1 cellular context compared by ENCODE assay signal in genomic region chr17:2029911-2030778, GRCh38.
A peak's percentile ranks its signal among the peaks of the same experiment; 100 is the strongest.
TF ChIP-seq lines count a peak whose summit lies in the region.

TSS of gene DPH1 (plus strand) at chr17:2030153. CDS start at chr17:2030170, 17 bp downstream.

TF ChIP-seq in K562, 482 proteins besides CTCF, POLR2A, EP300 and RAD21 (continued from another document and continues in another):
- TF ChIP-seq CHAMP1 (IDR thresholded peaks at IDR 0.05) (no peak), CBX1 (IDR thresholded peaks at IDR 0.05; ENCODE audit: low read depth) (no peak), SAFB2 (IDR thresholded peaks at IDR 0.05; ENCODE audit: borderline replicate concordance, low read depth, low read length, severe bottlenecking) (no peak), ZNF146 (CRISPR knock-in tag; IDR thresholded peaks at IDR 0.05; ENCODE audit: unreplicated experiment) (no peak), CEBPG (CRISPR knock-in tag; IDR thresholded peaks at IDR 0.05) (no peak; the same call in 1 of the 2 replicates), CEBPG (tag; conservative IDR thresholded peaks at IDR 0.05 in 1 of 2, IDR thresholded peaks at IDR 0.05 in 1 of 2) (no peak), ZNF23 (CRISPR knock-in tag; IDR thresholded peaks at IDR 0.05) (no peak), FOXK2 (conservative IDR thresholded peaks at IDR 0.05 in 1 of 2, IDR thresholded peaks at IDR 0.05 in 1 of 2; ENCODE audit: low read depth in 2 of 2) (peak; percentile 32 to 80; a peak in 3 of 4 replicates), ATF2 (CRISPR knock-in tag; IDR thresholded peaks at IDR 0.05) (no peak), ZBTB40 (IDR thresholded peaks at IDR 0.05) (no peak), ZBTB40 (CRISPR knock-in tag; IDR thresholded peaks at IDR 0.05) (no peak), ZBTB34 (CRISPR knock-in tag; IDR thresholded peaks at IDR 0.05) (no peak), TSHZ1 (CRISPR knock-in tag; IDR thresholded peaks at IDR 0.05) (no peak), TRIM24 (IDR thresholded peaks at IDR 0.05) (no peak), ZNF512 (tag; IDR thresholded peaks at IDR 0.05) (no peak), C11orf30 (IDR thresholded peaks at IDR 0.05; ENCODE audit: low read depth) (peak; percentile 66), ZNF75A (CRISPR knock-in tag; IDR thresholded peaks at IDR 0.05) (no peak), CBX8 (IDR thresholded peaks at IDR 0.05; ENCODE audit: borderline replicate concordance, extremely low read depth, low read depth, low read length, poor library complexity, severe bottlenecking) (no peak), ZNF76 (CRISPR knock-in tag; IDR thresholded peaks at IDR 0.05; ENCODE audit: borderline replicate concordance) (no peak), CHD1 (IDR thresholded peaks at IDR 0.05; ENCODE audit: low read length) (no peak), ZBED1 (IDR thresholded peaks at IDR 0.05) (no peak), ZNF121 (CRISPR knock-in tag; conservative IDR thresholded peaks at IDR 0.05) (no peak), ZBTB12 (CRISPR knock-in tag; IDR thresholded peaks at IDR 0.05) (no peak), ZNF583 (CRISPR knock-in tag; IDR thresholded peaks at IDR 0.05) (no peak), ARNT (IDR thresholded peaks at IDR 0.05) (no peak), ELK3 (CRISPR knock-in tag; IDR thresholded peaks at IDR 0.05) (no peak), RBM34 (IDR thresholded peaks at IDR 0.05; ENCODE audit: borderline replicate concordance, insufficient read depth, low read length) (no peak), ESRRB (CRISPR knock-in tag; IDR thresholded peaks at IDR 0.05; ENCODE audit: borderline replicate concordance) (no peak), YY1 (IDR thresholded peaks at IDR 0.05; ENCODE audit: borderline replicate concordance in 1 of 3, control insufficient read depth in 1 of 3, extremely low read depth in 1 of 3, insufficient read depth in 3 of 3, insufficient read length in 1 of 3, insufficient replicate concordance in 2 of 3, low read depth in 1 of 3, low read length in 2 of 3) (peak; percentile 50 to 95 (median 94)), PML (IDR thresholded peaks at IDR 0.05; ENCODE audit: low read length) (0 out of 2 replicates have a peak, but pooled peaks have one; percentile 33), KLF10 (CRISPR knock-in tag; IDR thresholded peaks at IDR 0.05) (no peak), GATAD2A (IDR thresholded peaks at IDR 0.05) (no peak), ZNF77 (CRISPR knock-in tag; IDR thresholded peaks at IDR 0.05) (no peak), STAT5B (CRISPR knock-in tag; IDR thresholded peaks at IDR 0.05) (no peak), BRD4 (IDR thresholded peaks at IDR 0.05) (no peak), ZNF140 (CRISPR knock-in tag; IDR thresholded peaks at IDR 0.05) (no peak), ZNF780A (CRISPR knock-in tag; IDR thresholded peaks at IDR 0.05) (no peak), HES1 (IDR thresholded peaks at IDR 0.05; ENCODE audit: low read depth) (no peak)
